In genomic region chr3:113696658-113697191, GRCh38 we compare ENCODE assay signal across 8 cellular contexts. TPM values are rescaled to one million over a fixed set of nuclear protein-coding genes. Genes with fewer than 3 reads are reported as not detected.
DNase-seq lines count a peak whose midpoint lies in the region; ATAC-seq and TF ChIP-seq lines count a peak whose summit lies in the region.

No MANE protein-coding gene starts in this region.

- no peak for TF ChIP-seq POLR2A in stomach (IDR thresholded peaks at IDR 0.05)

- 0 to 1% (median 0%) methylated on average over 25 to 31 of the region's 31 CpGs for WGBS in stomach, 5 donors

- H3K4me1 Mint-ChIP-seq in neural crest cell, result peaks cover 18% of the 10 kb centered on the region

- no peak for TF ChIP-seq EP300 in stomach (IDR thresholded peaks at IDR 0.05)

- peaks cover 15% of the 10 kb centered on the region for H3K4me1 ChIP-seq in HAP-1
- H3K4me1 ChIP-seq in foreskin keratinocyte, result no peaks in the 10 kb centered on the region
- peaks cover 15 to 47% (median 34%) of the 10 kb centered on the region in 4 donors for H3K4me1 ChIP-seq in stomach

- intact Hi-C loops in stomach (cut with DNase I; ENCODE audit: low total_unique reads), result no loop called here

- no peaks in the 10 kb centered on the region for H3K27me3 Mint-ChIP-seq in neural crest cell (ENCODE audit: low read depth)

- TF ChIP-seq CTCF in foreskin keratinocyte (conservative IDR thresholded peaks at IDR 0.05) (peak; percentile 33), neural crest cell (conservative IDR thresholded peaks at IDR 0.05) (no peak), stomach (IDR thresholded peaks at IDR 0.05) (peak in 4 of 7 experiments; percentile 23 to 41 (median 38))

- H3K27me3 ChIP-seq in HAP-1 (ENCODE audit: low read depth) (no peaks in the 10 kb centered on the region), MG63 (no peaks in the 10 kb centered on the region), foreskin keratinocyte (no peaks in the 10 kb centered on the region), stomach (no peaks in the 10 kb centered on the region)

- H3K4me3 ChIP-seq in HAP-1 (peak overlapping the region; percentile 61), MG63 (peak overlapping the region; percentile 68), stomach (peak overlapping the region; percentile 82 to 99 (median 96))

- no peaks in the 10 kb centered on the region for H3K9me3 Mint-ChIP-seq in neural crest cell

- H3K27ac Mint-ChIP-seq in neural crest cell (ENCODE audit: unreplicated experiment), result no peak overlapping the region

- peak overlapping the region; percentile 33 for H3K27ac ChIP-seq in foreskin keratinocyte
- peak overlapping the region; percentile 77 to 100 (median 99) for H3K27ac ChIP-seq in stomach

- no peaks in the 10 kb centered on the region for H3K36me3 ChIP-seq in HAP-1 (replicated peaks)
- H3K36me3 ChIP-seq in MG63, result no peaks in the 10 kb centered on the region
- H3K36me3 ChIP-seq in stomach, result no peaks in the 10 kb centered on the region

- in situ Hi-C loops in HAP-1 (cut with MboI; ENCODE audit: low sequenced_read_pairs), result no loop called here

- H3K36me3 Mint-ChIP-seq in neural crest cell (ENCODE audit: low read depth), result no peaks in the 10 kb centered on the region

- H3K4me3 Mint-ChIP-seq in neural crest cell, result no peak overlapping the region

- DNase-seq in ELR (ENCODE audit: low read depth) (peak; percentile 100), HAP-1 (ENCODE audit: low spot score in 2 of 2) (peak; percentile 99 to 100), MG63 (peak; percentile 100), SHP77 treated with DMSO at 0.1 percent for 48 hours (lab: John Stamatoyannopoulos, UW) (peak; percentile 99), activated gamma-delta T cell treated with Interleukin-2 at 50 U/mL for 16 hours (peak; percentile 99), foreskin keratinocyte (peak; percentile 98 to 99), neural crest cell (ENCODE audit: low read depth, low spot score) (peak; percentile 96), stomach (peak; percentile 99)

- peak; percentile 95 for ATAC-seq in foreskin keratinocyte

- H3K9me3 ChIP-seq in HAP-1, result no peaks in the 10 kb centered on the region
- H3K9me3 ChIP-seq in MG63, result no peaks in the 10 kb centered on the region
- H3K9me3 ChIP-seq in stomach, result no peaks in the 10 kb centered on the region

RNA-seq across cellular contexts. Expression of gene USF3, which starts 0.3 kb away (rescaled TPM):
- 3.3 and 4.6 TPM in 2 replicates for total RNA-seq in MG63 (2014; rRNA removed; shearing (Covaris generic); ENCODE audit: low replicate concordance)
- total RNA-seq in foreskin keratinocyte (7.1 and 7.9 TPM in 2 replicates), neural crest cell (18.3 and 19.7 TPM in 2 replicates), stomach (10 to 100 TPM in 4 of 5 donors, 1 to 10 TPM in 1; 4.6 to 30.6 (median 22.9) TPM)
- polyA plus RNA-seq in foreskin keratinocyte (2.3 and 2.6 TPM in 2 replicates), stomach (1 to 10 TPM; 3.3 to 4.6 (median 4.4) TPM)

RNA-seq across cellular contexts. Expression of gene NAA50, which starts 49.3 kb away (rescaled TPM):
- 57.1 and 101 TPM in 2 replicates for total RNA-seq in MG63 (2014; rRNA removed; shearing (Covaris generic); ENCODE audit: low replicate concordance)
- total RNA-seq in foreskin keratinocyte (192 and 215 TPM in 2 replicates), neural crest cell (138 and 144 TPM in 2 replicates), stomach (100 to 1,000 TPM in 2 of 5 donors, 10 to 100 TPM in 3; 15.1 to 159 (median 45.1) TPM)
- polyA plus RNA-seq in foreskin keratinocyte (68.6 and 88.5 TPM in 2 replicates), stomach (10 to 100 TPM; 22.4 to 38.0 (median 36.8) TPM)

RNA-seq across cellular contexts. Expression of gene ATP6V1A, which starts 50.1 kb away (rescaled TPM):
- total RNA-seq in MG63 (2014; rRNA removed; shearing (Covaris generic); ENCODE audit: low replicate concordance), result 54.5 and 79.5 TPM in 2 replicates
- total RNA-seq in foreskin keratinocyte, result 32.5 and 35.0 TPM in 2 replicates
- polyA plus RNA-seq in foreskin keratinocyte, result 8.5 and 10.9 TPM in 2 replicates
- 55.3 and 58.1 TPM in 2 replicates for total RNA-seq in neural crest cell
- 10 to 100 TPM in 4 of 5 donors, 1 to 10 TPM in 1; 4.3 to 75.6 (median 34.2) TPM for total RNA-seq in stomach
- polyA plus RNA-seq in stomach, result 10 to 100 TPM; 11.6 to 13.3 (median 12.7) TPM

Comparison
In these comparisons a context has a peak if more than half of its experiments do, and no peak if none do; other contexts are left out.
1. Peak in every context shown above with its lines: DNase-seq, ATAC-seq, H3K4me3 ChIP-seq and H3K27ac ChIP-seq.